ENCODE assay signal across 9 cellular contexts in the genomic region with DNA sequence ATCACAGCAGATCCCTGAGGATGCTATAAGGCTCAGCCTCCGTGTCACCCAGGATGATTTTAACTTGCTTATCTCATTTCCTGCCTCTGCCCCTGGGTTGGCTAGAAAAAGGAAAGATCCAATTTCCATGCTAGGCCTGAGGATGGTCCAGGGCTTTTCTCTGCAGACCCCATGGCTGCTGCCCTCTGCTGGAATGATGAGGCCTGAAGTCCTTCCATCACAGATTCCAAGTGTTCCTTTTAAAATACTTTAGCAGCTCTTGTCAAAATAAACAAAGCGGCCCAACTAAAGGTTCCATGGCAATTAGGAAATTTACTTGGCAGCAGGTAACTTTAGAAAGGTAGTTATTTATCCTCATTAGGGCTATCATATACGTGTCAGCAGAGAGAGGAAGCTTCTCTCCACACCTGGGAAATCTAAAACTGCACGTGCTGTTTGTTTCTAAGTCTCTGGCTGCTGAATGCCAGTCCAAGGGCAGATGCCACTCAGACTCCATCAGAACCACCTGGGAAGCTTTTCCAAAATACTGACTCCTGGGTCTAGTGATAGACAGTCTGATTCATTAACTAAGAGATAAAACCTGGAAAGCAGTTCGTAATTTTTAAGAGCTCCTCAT.
DNase-seq lines count a peak whose midpoint lies in the region; ATAC-seq and TF ChIP-seq lines count a peak whose summit lies in the region.
"Had no signal": no experiment of that assay in that cellular context is flagged by ENCODE, and none has a peak within 500 bp of the region (broad histone marks: within the 10 kb centered on the region; RNA-seq: fewer than 3 reads in every experiment).

No MANE protein-coding gene starts in this region.

- ATAC-seq in HG02885 (IDR thresholded peaks at IDR 0.05; ENCODE audit: poor library complexity, unreplicated experiment) (no peak), HG02571 (IDR thresholded peaks at IDR 0.05; ENCODE audit: unreplicated experiment) (no peak)

- no peaks in the 10 kb centered on the region for H3K27me3 Mint-ChIP-seq in activated naive CD8-positive, alpha-beta T cell treated with anti-CD3 and anti-CD28 coated beads for 36 hours

- H3K27ac Mint-ChIP-seq in activated naive CD8-positive, alpha-beta T cell treated with anti-CD3 and anti-CD28 coated beads for 36 hours = no peak overlapping the region

- no peaks in the 10 kb centered on the region for H3K4me1 ChIP-seq in adrenal gland (replicated peaks in 1 of 2)

- H3K27ac ChIP-seq in adrenal gland = no peak overlapping the region

- H3K9me3 Mint-ChIP-seq in activated naive CD8-positive, alpha-beta T cell treated with anti-CD3 and anti-CD28 coated beads for 36 hours = peaks cover 8% of the 10 kb centered on the region

- H3K4me1 Mint-ChIP-seq in activated naive CD8-positive, alpha-beta T cell treated with anti-CD3 and anti-CD28 coated beads for 36 hours = no peaks in the 10 kb centered on the region

- H3K4me3 Mint-ChIP-seq in activated naive CD8-positive, alpha-beta T cell treated with anti-CD3 and anti-CD28 coated beads for 36 hours = no peak overlapping the region

- H3K4me3 ChIP-seq in adrenal gland = no peak overlapping the region

- DNase-seq in COLO829 (ENCODE audit: low spot score) (peak; percentile 61), KBM-7 (peak; percentile 3), adrenal gland (peak in 4 of 7 donors; percentile 7 to 23 (median 14)), kidney glomerular epithelial cell (lab: John Stamatoyannopoulos, UW) (peak; percentile 46)
- DNase-seq in activated naive CD8-positive, alpha-beta T cell treated with anti-CD3 and anti-CD28 coated beads for 36 hours = no peak
- no peak for DNase-seq in activated effector memory CD4-positive, alpha-beta T cell treated with anti-CD3 and anti-CD28 coated beads, Interleukin-2, amount 50 U/mL, for 16 hours
- DNase-seq: activated CD4-positive, alpha-beta T cell treated with anti-CD3 and anti-CD28 coated beads for 1 hour had no signal

- TF ChIP-seq POLR2A in adrenal gland (IDR thresholded peaks at IDR 0.05) = no peak

- peak in 4 of 6 experiments; percentile 17 to 38 (median 22) for TF ChIP-seq CTCF in adrenal gland (IDR thresholded peaks at IDR 0.05)

- no peaks in the 10 kb centered on the region for H3K36me3 ChIP-seq in adrenal gland (replicated peaks in 1 of 2)

- intact Hi-C loops in adrenal gland (cut with DNase I) = loop anchor here in 1 of 2 donors (10.0 kb wide), 1 partner anchor 322 kb away; no protein-coding TSS in a partner anchor

- H3K27me3 ChIP-seq in adrenal gland = no peaks in the 10 kb centered on the region

- in situ Hi-C loops in KBM-7 (cut with MboI; ENCODE audit: low pct_unique_long_range_greater_than_20kb, low sequenced_read_pairs) = no loop called here

- H3K9me3 ChIP-seq in adrenal gland (replicated peaks in 1 of 3) = no peaks in the 10 kb centered on the region

- H3K36me3 Mint-ChIP-seq in activated naive CD8-positive, alpha-beta T cell treated with anti-CD3 and anti-CD28 coated beads for 36 hours = no peaks in the 10 kb centered on the region

- 34 to 43% (median 37%) methylated on average over 5 of the region's 5 CpGs for WGBS in adrenal gland, 4 donors

Comparison
In these comparisons a context has a peak if more than half of its experiments do, and no peak if none do; other contexts are left out.
1. DNase-seq: peak in COLO829 (single experiment), KBM-7 (single experiment), adrenal gland (4 of 7) and kidney glomerular epithelial cell (single experiment); none in activated naive CD8-positive, alpha-beta T cell treated with anti-CD3 and anti-CD28 coated beads for 36 hours (single experiment) and activated effector memory CD4-positive, alpha-beta T cell treated with anti-CD3 and anti-CD28 coated beads, Interleukin-2, amount 50 U/mL, for 16 hours (single experiment).